In the genomic region with DNA sequence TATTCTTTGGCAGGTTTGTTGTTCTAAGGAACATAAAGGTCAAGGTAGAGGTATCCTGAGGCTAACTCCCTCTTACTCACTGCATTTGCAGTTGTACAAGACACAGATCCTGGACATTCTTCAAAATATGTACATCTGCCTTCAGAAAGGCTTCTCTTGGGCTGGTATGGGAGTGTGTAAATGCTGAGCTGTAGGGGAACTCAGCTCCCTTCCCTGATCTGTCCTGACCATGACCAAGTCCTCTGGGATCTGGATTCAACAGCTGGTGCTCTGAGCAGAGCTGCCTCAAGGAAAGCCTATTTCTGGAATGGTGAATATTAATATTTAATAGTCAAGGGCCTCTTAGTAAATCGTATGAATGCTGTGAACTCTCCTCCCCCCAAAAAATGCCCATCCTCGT, we compare ENCODE assay signal across 11 cellular contexts.
DNase-seq lines count a peak whose midpoint lies in the region; ATAC-seq and TF ChIP-seq lines count a peak whose summit lies in the region.
"Had no signal": no experiment of that assay in that cellular context is flagged by ENCODE, and none has a peak within 500 bp of the region (broad histone marks: within the 10 kb centered on the region; RNA-seq: fewer than 3 reads in every experiment).

No MANE protein-coding gene starts in this region.

- POLR2A ChIA-PET in OCI-LY7 (lab: Charles Lee), result interaction anchor here (0.7 to 1.3 kb wide), 3 partner anchors 23 to 260 kb away, joined by 3 read pairs; no protein-coding TSS in a partner anchor
- POLR2A ChIA-PET in GM10248 (lab: Yijun Ruan, JAX), result no interaction called here

- H3K27ac ChIP-seq in BLaER1 treated with 17β-estradiol and CSF1 and Interleukin-3, amounts not matched to agents 10 nM and 100 nM, result peak overlapping the region in 10 of 11 experiments; percentile 28 to 91 (median 78); a peak in 18 of 22 replicates
- peak overlapping the region; percentile 52 for H3K27ac ChIP-seq in OCI-LY7 (ENCODE audit: low read depth, low read length, poor library complexity, severe bottlenecking)
- H3K27ac ChIP-seq in layer of hippocampus (ENCODE audit: low read depth, low read length), result peak overlapping the region; percentile 43
- H3K27ac ChIP-seq: prostate gland had no signal

- no peaks in the 10 kb centered on the region for H3K79me2 ChIP-seq in OCI-LY7 (ENCODE audit: insufficient read depth, low read depth, low read length)

- no TSS peak for BruUV-seq in OCI-LY7 (replicated peaks; lab: Mats Ljungman, UMichigan)

- TF ChIP-seq CTCF in OCI-LY7 (conservative IDR thresholded peaks at IDR 0.05; ENCODE audit: low read length) (no peak), GM10248 (IDR thresholded peaks at IDR 0.05; ENCODE audit: control extremely low read depth, extremely low read depth, low read depth, missing control alignments) (no peak)

- H3K4me1 ChIP-seq in BLaER1 treated with 17β-estradiol and CSF1 and Interleukin-3, amounts not matched to agents 10 nM and 100 nM, result peaks cover 30 to 67% (median 51%) of the 10 kb centered on the region in 10 experiments
- peaks cover 39% of the 10 kb centered on the region for H3K4me1 ChIP-seq in OCI-LY7 (ENCODE audit: insufficient read depth, low read length, poor library complexity, severe bottlenecking)
- H3K4me1 ChIP-seq: prostate gland had no signal

- no peaks in the 10 kb centered on the region for H3K9me2 ChIP-seq in OCI-LY7 (ENCODE audit: insufficient read depth, low read length)

- no peak for DNase-seq in OCI-LY7 (ENCODE audit: low spot score)
- DNase-seq in GM10248 (ENCODE audit: extremely low spot score), result no peak
- no peak for DNase-seq in NCI-H1048 (lab: John Stamatoyannopoulos, UW)
- DNase-seq in MG63, result no peak
- DNase-seq: C1 segment of cervical spinal cord, H9 had no signal

- intact Hi-C loops in OCI-LY7 (cut with micrococcal nuclease; ENCODE audit: unreplicated experiment), result no loop called here

- ATAC-seq in GM19043 (IDR thresholded peaks at IDR 0.05; ENCODE audit: low read depth, unreplicated experiment) (peak; percentile 5), GM21367 (IDR thresholded peaks at IDR 0.05; ENCODE audit: unreplicated experiment) (no peak)

- CTCF ChIA-PET in OCI-LY7 (lab: Charles Lee; ENCODE audit: unreplicated experiment) (no interaction called here), GM10248 (lab: Yijun Ruan, JAX) (interaction anchor here (0.8 to 2.1 kb wide), 8 partner anchors 8 to 108 kb away, joined by 3 to 5 read pairs (median 3); no protein-coding TSS in a partner anchor)

- H2AFZ ChIP-seq in OCI-LY7 (ENCODE audit: low read length), result peak overlapping the region; percentile 87; the same call in 1 of the 2 replicates

- H3K9ac ChIP-seq in BLaER1 treated with 17β-estradiol and CSF1 and Interleukin-3, amounts not matched to agents 10 nM and 100 nM, result peak overlapping the region; percentile 39 to 79 (median 69); a peak in 21 of 22 replicates

- H3K4me2 ChIP-seq in BLaER1 treated with 17β-estradiol and CSF1 and Interleukin-3, amounts not matched to agents 10 nM and 100 nM, result peak overlapping the region; percentile 63 to 97 (median 85)
- H3K4me2 ChIP-seq in OCI-LY7 (ENCODE audit: low read length), result peak overlapping the region; percentile 74

- peak overlapping the region in 9 of 10 experiments; percentile 14 to 49 (median 45); a peak in 12 of 20 replicates for H3K4me3 ChIP-seq in BLaER1 treated with 17β-estradiol and CSF1 and Interleukin-3, amounts not matched to agents 10 nM and 100 nM
- H3K4me3 ChIP-seq in OCI-LY7 (ENCODE audit: low read depth, low read length, poor library complexity, severe bottlenecking), result peak overlapping the region; percentile 40
- no peak overlapping the region for H3K4me3 ChIP-seq in MG63
- H3K4me3 ChIP-seq: prostate gland had no signal

- H3K27me3 ChIP-seq in BLaER1 treated with 17β-estradiol and CSF1 and Interleukin-3, amounts not matched to agents 10 nM and 100 nM, result no peaks in the 10 kb centered on the region
- no peaks in the 10 kb centered on the region for H3K27me3 ChIP-seq in layer of hippocampus (ENCODE audit: control insufficient read depth, insufficient read depth, low read length)
- H3K27me3 ChIP-seq in MG63, result no peaks in the 10 kb centered on the region

- H3K9me3 ChIP-seq in BLaER1 treated with 17β-estradiol and CSF1 and Interleukin-3, amounts not matched to agents 10 nM and 100 nM (replicated peaks in 1 of 11), result no peaks in the 10 kb centered on the region
- no peaks in the 10 kb centered on the region for H3K9me3 ChIP-seq in OCI-LY7 (ENCODE audit: low read length)
- H3K9me3 ChIP-seq in MG63, result no peaks in the 10 kb centered on the region
- H3K9me3 ChIP-seq: prostate gland had no signal

- H4K20me1 ChIP-seq in BLaER1 treated with 17β-estradiol and CSF1 and Interleukin-3, amounts not matched to agents 10 nM and 100 nM, result no peaks in the 10 kb centered on the region
- no peaks in the 10 kb centered on the region for H4K20me1 ChIP-seq in OCI-LY7 (ENCODE audit: insufficient read depth, low read length)

- H3K36me3 ChIP-seq in BLaER1 treated with 17β-estradiol and CSF1 and Interleukin-3, amounts not matched to agents 10 nM and 100 nM, result no peaks in the 10 kb centered on the region
- no peaks in the 10 kb centered on the region for H3K36me3 ChIP-seq in OCI-LY7 (ENCODE audit: insufficient read depth, low read length)
- no peaks in the 10 kb centered on the region for H3K36me3 ChIP-seq in MG63
- H3K36me3 ChIP-seq: prostate gland had no signal
